ENCODE assay signal across 14 cellular contexts in the genomic region with DNA sequence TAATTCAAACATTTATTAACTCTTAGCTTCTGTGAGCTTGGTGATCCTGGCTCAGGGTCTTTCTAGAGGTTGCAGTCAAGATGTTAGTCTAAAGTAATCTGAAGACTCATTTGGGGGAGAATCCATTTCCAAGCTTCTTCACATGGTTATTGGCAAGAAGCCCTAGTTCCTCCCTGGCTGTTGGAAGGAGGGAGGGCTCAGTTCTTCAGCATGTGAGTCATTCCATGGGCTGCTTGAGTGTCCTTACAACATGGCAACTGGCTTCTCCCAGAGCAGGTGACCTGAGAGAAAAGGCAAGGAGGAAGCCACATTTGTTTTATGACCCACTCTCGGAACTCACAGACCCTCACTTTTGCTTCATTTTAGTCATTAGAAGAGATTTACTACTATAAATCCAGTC. TPM values are rescaled to one million over a fixed set of nuclear protein-coding genes. Genes with fewer than 3 reads are reported as not detected.
DNase-seq lines count a peak whose midpoint lies in the region; ATAC-seq and TF ChIP-seq lines count a peak whose summit lies in the region.
"Had no signal": no experiment of that assay in that cellular context is flagged by ENCODE, and none has a peak within 500 bp of the region (broad histone marks: within the 10 kb centered on the region; RNA-seq: fewer than 3 reads in every experiment).

No MANE protein-coding gene starts in this region.

- CTCF ChIA-PET in mammary epithelial cell (lab: Charles Lee; ENCODE audit: low non-redundant PET), result no interaction called here

- H4K20me1 ChIP-seq in mammary epithelial cell (ENCODE audit: insufficient read depth, low read length) (no peaks in the 10 kb centered on the region), hepatocyte (ENCODE audit: insufficient read depth, poor library complexity, severe bottlenecking) (no peaks in the 10 kb centered on the region)

- H3K4me1 ChIP-seq in mammary epithelial cell (ENCODE audit: insufficient read depth, low read length) (no peaks in the 10 kb centered on the region), hepatocyte (ENCODE audit: insufficient read depth) (no peaks in the 10 kb centered on the region)
- H3K4me1 ChIP-seq: right atrium auricular region had no signal

- dilution Hi-C loops in mammary epithelial cell (cut with HindIII; ENCODE audit: low sequenced_read_pairs), result no loop called here

- no peak overlapping the region for H3K4me3 ChIP-seq in MG63
- H3K4me3 ChIP-seq in mammary epithelial cell (replicated peaks in 1 of 3; ENCODE audit: insufficient read depth in 1 of 3, low read depth in 2 of 3, low read length in 3 of 3), result no peak overlapping the region
- no peak overlapping the region for H3K4me3 ChIP-seq in hepatocyte
- H3K4me3 ChIP-seq: right atrium auricular region, SK-N-MC had no signal

- no peak overlapping the region for H3K27ac ChIP-seq in mammary epithelial cell (ENCODE audit: insufficient read depth, low read depth, low read length)
- H3K27ac ChIP-seq in hepatocyte, result no peak overlapping the region
- H3K27ac ChIP-seq: epithelial cell of prostate, right atrium auricular region, SK-N-MC had no signal

- intact Hi-C loops in mammary epithelial cell (cut with micrococcal nuclease), result no loop called here

- BruUV-seq in mammary epithelial cell (replicated peaks; lab: Mats Ljungman, UMichigan), result no TSS peak

- H3K9me2 ChIP-seq in hepatocyte (replicated peaks; ENCODE audit: insufficient read depth), result no peaks in the 10 kb centered on the region

- in situ Hi-C loops in mammary epithelial cell (cut with MboI; ENCODE audit: low sequenced_read_pairs in 2 of 2), result no loop called here

- no peaks in the 10 kb centered on the region for H3K9me3 ChIP-seq in MG63
- H3K9me3 ChIP-seq in mammary epithelial cell (replicated peaks; ENCODE audit: insufficient read depth, low read length), result no peaks in the 10 kb centered on the region
- no peaks in the 10 kb centered on the region for H3K9me3 ChIP-seq in hepatocyte (ENCODE audit: low read depth)
- H3K9me3 ChIP-seq: right atrium auricular region had no signal

- no peak overlapping the region for H3K9ac ChIP-seq in mammary epithelial cell (ENCODE audit: insufficient read depth, low read length)

- peak; percentile 19 for DNase-seq in DMS79 (lab: John Stamatoyannopoulos, UW)
- peak; percentile 8 for DNase-seq in MG63
- DNase-seq in mammary epithelial cell, result peak; percentile 26
- DNase-seq in kidney tubule cell (ENCODE audit: low spot score), result peak; percentile 23
- DNase-seq in NCI-H146 treated with DMSO at 0.1 percent for 48 hours (lab: John Stamatoyannopoulos, UW; ENCODE audit: unreplicated experiment), result no peak
- no peak for DNase-seq in hepatocyte (ENCODE audit: low spot score)
- no peak for DNase-seq in OCI-M2 (lab: John Stamatoyannopoulos, UW; ENCODE audit: unreplicated experiment)
- DNase-seq: activated naive CD8-positive, alpha-beta T cell treated with anti-CD3 and anti-CD28 coated beads, Interleukin-2, amount 10 ng/mL, durations not matched to agents 7 days and 5 days; AML-193; NCI-H187 had no signal

- TF ChIP-seq CTCF in mammary epithelial cell (conservative IDR thresholded peaks at IDR 0.05 in 1 of 2, IDR thresholded peaks at IDR 0.05 in 1 of 2; ENCODE audit: extremely low read depth in 1 of 2, insufficient read depth in 1 of 2, low read depth in 1 of 2, low read length in 2 of 2) (no peak), hepatocyte (IDR thresholded peaks at IDR 0.05; ENCODE audit: poor library complexity) (no peak)

- H3K4me2 ChIP-seq in mammary epithelial cell (ENCODE audit: insufficient read depth, low read depth, low read length), result no peak overlapping the region
- H3K4me2 ChIP-seq in hepatocyte, result no peak overlapping the region

- H3K27me3 ChIP-seq in MG63 (no peaks in the 10 kb centered on the region), mammary epithelial cell (ENCODE audit: insufficient read depth, low read length) (no peaks in the 10 kb centered on the region), hepatocyte (no peaks in the 10 kb centered on the region)
- H3K27me3 ChIP-seq: right atrium auricular region had no signal

- no peak for ATAC-seq in GM21737 (IDR thresholded peaks at IDR 0.05; ENCODE audit: unreplicated experiment)

- no peak overlapping the region for H2AFZ ChIP-seq in mammary epithelial cell (ENCODE audit: low read depth, low read length)
- no peak overlapping the region for H2AFZ ChIP-seq in hepatocyte

- H3K79me2 ChIP-seq in mammary epithelial cell (ENCODE audit: insufficient read depth, low read length) (peaks cover 11% of the 10 kb centered on the region), hepatocyte (no peaks in the 10 kb centered on the region)

- 100% methylated on average over 1 of the region's 1 CpG for WGBS in mammary epithelial cell (ENCODE audit: low coverage, missing lambda C conversion rate)
- 89% methylated on average over 1 of the region's 1 CpG for WGBS in hepatocyte (ENCODE audit: low lambda C conversion rate, missing lambda C conversion rate)

- peaks cover 29% of the 10 kb centered on the region for H3K36me3 ChIP-seq in MG63
- H3K36me3 ChIP-seq in mammary epithelial cell (ENCODE audit: insufficient read depth, low read length), result peaks cover 12% of the 10 kb centered on the region
- no peaks in the 10 kb centered on the region for H3K36me3 ChIP-seq in hepatocyte (replicated peaks; ENCODE audit: insufficient read depth, low read depth)

RNA-seq across cellular contexts. Expression of a gene that starts 10.6 kb away (rescaled TPM):
- total RNA-seq in MG63 (2014; rRNA removed; shearing (Covaris generic); ENCODE audit: low replicate concordance), result 27.7 and 59.8 TPM in 2 replicates
- total RNA-seq in mammary epithelial cell, result 10 to 100 TPM in 1 of 2 donors, 1 to 10 TPM in 1; 2.7 to 13.3 TPM
- polyA plus RNA-seq in mammary epithelial cell, result 19.2 TPM
- polyA minus RNA-seq in mammary epithelial cell, result 35.2 TPM
- total RNA-seq in hepatocyte, result 5.1 and 6.2 TPM in 2 replicates
- polyA plus RNA-seq in hepatocyte, result 10.2 and 12.4 TPM in 2 replicates

Comparison
In these comparisons a context has a peak if more than half of its experiments do, and no peak if none do; other contexts are left out.
1. DNase-seq: peak in DMS79 (single experiment), MG63 (single experiment), mammary epithelial cell (single experiment) and kidney tubule cell (single experiment); none in NCI-H146 treated with DMSO at 0.1 percent for 48 hours (single experiment), hepatocyte (single experiment) and OCI-M2 (single experiment).